ENCODE assay signal across 15 cellular contexts in genomic region chr15:63306480-63307073, GRCh38.
"Had no signal": no experiment of that assay in that cellular context is flagged by ENCODE, and none has a peak within 500 bp of the region (broad histone marks: within the 10 kb centered on the region; RNA-seq: fewer than 3 reads in every experiment).

No MANE protein-coding gene starts in this region.

- DNase-seq: activated CD4-positive, alpha-beta memory T cell treated with anti-CD3 and anti-CD28 coated beads for 36 hours; activated gamma-delta T cell treated with Interleukin-2 at 50 U/mL for 16 hours; activated naive CD8-positive, alpha-beta T cell treated with anti-CD3 and anti-CD28 coated beads for 36 hours; activated T-cell treated with anti-CD3 and anti-CD28 coated beads, Interleukin-2, amount 50 U/mL, for 4 hours; endodermal cell; hypothalamus; left ventricle myocardium inferior; mesenchymal stem cell; retina; stomach; T-helper 2 cell had no signal

- H3K9ac ChIP-seq: parathyroid adenoma had no signal

- H2AFZ ChIP-seq: parathyroid adenoma had no signal

- H3K4me3 ChIP-seq: left ventricle myocardium inferior, skin epidermis, stomach, thoracic aorta had no signal

- H3K9me3 ChIP-seq: left ventricle myocardium inferior, stomach, thoracic aorta had no signal

- H3K27ac ChIP-seq: left ventricle myocardium inferior, parathyroid adenoma, skin epidermis, stomach, thoracic aorta had no signal

- ATAC-seq: activated CD4-positive, CD25-positive, alpha-beta regulatory T cell treated with anti-CD3 and anti-CD28 coated beads, Interleukin-2, amount 50 U/mL, for 24 hours; activated T-cell treated with anti-CD3 and anti-CD28 coated beads, Interleukin-2, amount 50 U/mL, for 4 hours had no signal

- H3K79me2 ChIP-seq: parathyroid adenoma had no signal

- H3K27me3 ChIP-seq: stomach had no signal

- H3K4me1 ChIP-seq: left ventricle myocardium inferior, parathyroid adenoma, stomach had no signal
